ENCODE assay signal across 8 cellular contexts in genomic region chr2:16608661-16609643, GRCh38. TPM values are rescaled to one million over a fixed set of nuclear protein-coding genes. Genes with fewer than 3 reads are reported as not detected.
DNase-seq lines count a peak whose midpoint lies in the region; ATAC-seq and TF ChIP-seq lines count a peak whose summit lies in the region.

No MANE protein-coding gene starts in this region.

- no peaks in the 10 kb centered on the region for H3K9me3 ChIP-seq in mucosa of rectum (ENCODE audit: control insufficient read depth in 2 of 2, low read length in 2 of 2)

- no peak overlapping the region for H3K9ac ChIP-seq in mucosa of rectum (ENCODE audit: low read depth in 1 of 2, low read length in 2 of 2)

- peaks cover 2% of the 10 kb centered on the region for H3K4me1 Mint-ChIP-seq in Calu3 (ENCODE audit: low read depth, unreplicated experiment)

- H3K27me3 ChIP-seq in mucosa of rectum (ENCODE audit: control insufficient read depth in 2 of 2, insufficient read depth in 2 of 2, low read length in 2 of 2): no peaks in the 10 kb centered on the region

- peak overlapping the region; percentile 62 to 80 for H3K4me3 ChIP-seq in mucosa of rectum (ENCODE audit: low read length in 2 of 2)

- CTCF ChIA-PET in Calu3 (lab: Charles Lee): interaction anchor here (1.0 to 1.9 kb wide), 3 partner anchors 41 to 669 kb away, joined by 3 to 6 read pairs (median 3); no protein-coding TSS in a partner anchor

- peak; percentile 94 for TF ChIP-seq CTCF in Calu3 (IDR thresholded peaks at IDR 0.05; ENCODE audit: unreplicated experiment)

- H3K4me1 ChIP-seq in mucosa of rectum (ENCODE audit: control insufficient read depth in 2 of 2, insufficient read depth in 2 of 2, low read length in 2 of 2): peaks cover 3 to 8% of the 10 kb centered on the region in 2 donors

- no peak overlapping the region for H3K27ac ChIP-seq in mucosa of rectum (ENCODE audit: low read depth in 2 of 2, low read length in 2 of 2)

- ATAC-seq in GM21360 (IDR thresholded peaks at IDR 0.05; ENCODE audit: unreplicated experiment): peak; percentile 87

- H3K36me3 Mint-ChIP-seq in Calu3 (ENCODE audit: insufficient read depth, unreplicated experiment): no peaks in the 10 kb centered on the region

- no TSS peak for BruUV-seq in Calu3 (replicated peaks; lab: Mats Ljungman, UMichigan)

- intact Hi-C loops in Calu3 (cut with micrococcal nuclease; ENCODE audit: unreplicated experiment): loop anchor here (1.0 to 5.0 kb wide), 4 partner anchors 56 to 972 kb away; partner anchors contain the start of gene MYCN

- no peak for TF ChIP-seq POLR2A in erythroblast (IDR thresholded peaks at IDR 0.05; ENCODE audit: low read length)

- no peaks in the 10 kb centered on the region for H3K36me3 ChIP-seq in mucosa of rectum (ENCODE audit: control insufficient read depth in 2 of 2, insufficient read depth in 2 of 2, low read length in 2 of 2)

- DNase-seq in Calu3 (peak; percentile 90), HS-5 (ENCODE audit: low read depth) (peak; percentile 34), NOMO-1 treated with dmso at 0.1 percent for 144 hours (lab: John Stamatoyannopoulos, UW; ENCODE audit: unreplicated experiment) (peak; percentile 77), erythroblast (lab: John Stamatoyannopoulos, UW) (peak; percentile 77 to 85)
- peak; percentile 96 for DNase-seq in activated CD8-positive, alpha-beta memory T cell treated with anti-CD3 and anti-CD28 coated beads, Interleukin-2, amount 50 U/mL, for 48 hours
- peak; percentile 96 for DNase-seq in stimulated activated CD8-positive, alpha-beta memory T cell treated with anti-CD3 and anti-CD28 coated beads, Interleukin-4, amount 100 ng/mL, for 48 hours

- peaks cover 44% of the 10 kb centered on the region for H3K27me3 Mint-ChIP-seq in Calu3 (ENCODE audit: unreplicated experiment)

- peaks cover 2% of the 10 kb centered on the region for H3K9me3 Mint-ChIP-seq in Calu3 (ENCODE audit: low read depth, unreplicated experiment)

- H3K27ac Mint-ChIP-seq in Calu3 (ENCODE audit: unreplicated experiment): no peak overlapping the region

- H3K4me3 Mint-ChIP-seq in Calu3 (ENCODE audit: low read depth, unreplicated experiment): peak overlapping the region; percentile 58

RNA-seq across cellular contexts. Expression of gene CYRIA, which starts 56.7 kb away (rescaled TPM):
- 0.19 and 0.22 TPM in 2 replicates for total RNA-seq in Calu3 (2022)

Comparison
In these comparisons a context has a peak if more than half of its experiments do, and no peak if none do; other contexts are left out.
1. DNase-seq: peak in every context shown above with its lines; median percentile 96 in activated CD8-positive, alpha-beta memory T cell treated with anti-CD3 and anti-CD28 coated beads, Interleukin-2, amount 50 U/mL, for 48 hours; 96 in stimulated activated CD8-positive, alpha-beta memory T cell treated with anti-CD3 and anti-CD28 coated beads, Interleukin-4, amount 100 ng/mL, for 48 hours; 90 in Calu3; 81 in erythroblast; 77 in NOMO-1 treated with dmso at 0.1 percent for 144 hours; 34 in HS-5.